ENCODE assay signal across 1 cellular context in the genomic region with DNA sequence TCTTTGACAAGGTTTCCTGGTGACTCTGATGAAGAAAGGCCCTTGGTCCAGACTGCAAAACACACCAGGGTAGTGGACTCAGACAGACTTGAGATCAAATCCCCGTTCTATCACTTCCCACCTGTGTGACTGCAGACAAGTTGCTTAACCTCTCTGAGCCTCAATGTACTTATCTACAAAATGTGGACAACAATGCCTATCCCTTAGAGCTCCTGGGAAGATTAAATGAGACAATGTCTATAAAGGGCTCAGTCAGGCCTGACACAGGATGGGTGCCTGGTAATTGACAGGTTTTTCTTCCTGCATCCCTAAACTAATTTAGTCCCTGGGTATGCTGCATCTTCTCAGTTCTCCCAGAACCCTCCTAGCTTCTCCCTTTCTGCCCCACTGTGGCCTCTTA.
A peak's percentile ranks its signal among the peaks of the same experiment; 100 is the strongest.
TF ChIP-seq lines count a peak whose summit lies in the region.

No MANE protein-coding gene starts in this region.

TF ChIP-seq in HepG2, 621 proteins besides CTCF, POLR2A, EP300 and RAD21 (continued from another document):
- TF ChIP-seq ZNF768 (CRISPR knock-in tag; IDR thresholded peaks at IDR 0.05) (peak; percentile 91; the same call in 1 of the 2 replicates), ZNF430 (CRISPR knock-in tag; IDR thresholded peaks at IDR 0.05) (0 out of 2 replicates have a peak, but pooled peaks have one; percentile 51), ZC3H13 (CRISPR knock-in tag; IDR thresholded peaks at IDR 0.05) (0 out of 2 replicates have a peak, but pooled peaks have one; percentile 3), ASH2L (IDR thresholded peaks at IDR 0.05; ENCODE audit: insufficient read length, low read depth, low read length) (peak; percentile 63)
- TF ChIP-seq, protein P1, sequence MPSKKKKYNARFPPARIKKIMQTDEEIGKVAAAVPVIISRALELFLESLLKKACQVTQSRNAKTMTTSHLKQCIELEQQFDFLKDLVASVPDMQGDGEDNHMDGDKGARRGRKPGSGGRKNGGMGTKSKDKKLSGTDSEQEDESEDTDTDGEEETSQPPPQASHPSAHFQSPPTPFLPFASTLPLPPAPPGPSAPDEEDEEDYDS (CRISPR knock-in tag; IDR thresholded peaks at IDR 0.05), result no peak
- TF ChIP-seq, protein P2, sequence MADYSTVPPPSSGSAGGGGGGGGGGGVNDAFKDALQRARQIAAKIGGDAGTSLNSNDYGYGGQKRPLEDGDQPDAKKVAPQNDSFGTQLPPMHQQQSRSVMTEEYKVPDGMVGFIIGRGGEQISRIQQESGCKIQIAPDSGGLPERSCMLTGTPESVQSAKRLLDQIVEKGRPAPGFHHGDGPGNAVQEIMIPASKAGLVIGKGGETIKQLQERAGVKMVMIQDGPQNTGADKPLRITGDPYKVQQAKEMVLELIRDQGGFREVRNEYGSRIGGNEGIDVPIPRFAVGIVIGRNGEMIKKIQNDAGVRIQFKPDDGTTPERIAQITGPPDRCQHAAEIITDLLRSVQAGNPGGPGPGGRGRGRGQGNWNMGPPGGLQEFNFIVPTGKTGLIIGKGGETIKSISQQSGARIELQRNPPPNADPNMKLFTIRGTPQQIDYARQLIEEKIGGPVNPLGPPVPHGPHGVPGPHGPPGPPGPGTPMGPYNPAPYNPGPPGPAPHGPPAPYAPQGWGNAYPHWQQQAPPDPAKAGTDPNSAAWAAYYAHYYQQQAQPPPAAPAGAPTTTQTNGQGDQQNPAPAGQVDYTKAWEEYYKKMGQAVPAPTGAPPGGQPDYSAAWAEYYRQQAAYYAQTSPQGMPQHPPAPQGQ (CRISPR knock-in tag; IDR thresholded peaks at IDR 0.05; ENCODE audit: borderline replicate concordance), result 0 out of 2 replicates have a peak, but pooled peaks have one; percentile 11
